Comparison of ENCODE assay signal across 14 cellular contexts in the genomic region with DNA sequence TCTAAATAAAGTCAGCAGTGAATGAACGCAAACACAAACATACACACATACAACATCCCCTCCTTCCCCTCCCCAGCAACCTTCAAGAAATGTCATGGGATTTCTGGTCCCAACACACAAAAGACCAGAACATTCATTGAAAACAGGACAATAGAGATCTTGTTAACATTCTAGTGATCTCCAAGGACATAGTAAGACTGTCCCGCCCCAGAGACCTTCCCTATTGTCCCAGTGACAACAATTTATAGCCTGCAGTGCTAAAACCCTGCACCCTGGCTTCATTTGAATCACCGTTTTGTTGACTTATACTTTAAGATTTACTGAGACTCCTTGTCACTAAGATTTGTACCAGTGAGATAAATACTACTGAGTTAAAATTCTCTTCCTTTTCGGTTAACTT.
DNase-seq lines count a peak whose midpoint lies in the region; ATAC-seq and TF ChIP-seq lines count a peak whose summit lies in the region.
"Had no signal": no experiment of that assay in that cellular context is flagged by ENCODE, and none has a peak within 500 bp of the region (broad histone marks: within the 10 kb centered on the region; RNA-seq: fewer than 3 reads in every experiment).

No MANE protein-coding gene starts in this region.

- H3K27me3 ChIP-seq in Caco-2 (replicated peaks; ENCODE audit: control insufficient read depth, insufficient read depth, low read length) (no peaks in the 10 kb centered on the region), HUES48 (ENCODE audit: control insufficient read depth, insufficient read depth, low read length) (no peaks in the 10 kb centered on the region), neural progenitor cell (no peaks in the 10 kb centered on the region)

- H3K9ac ChIP-seq in HUES48 (ENCODE audit: low read depth, low read length): no peak overlapping the region
- H3K9ac ChIP-seq in neural progenitor cell: no peak overlapping the region

- no peaks in the 10 kb centered on the region for H3K27me3 Mint-ChIP-seq in Caco-2 (ENCODE audit: insufficient read depth, unreplicated experiment)
- no peaks in the 10 kb centered on the region for H3K27me3 Mint-ChIP-seq in neural progenitor cell (ENCODE audit: insufficient read depth, low read depth)

- in situ Hi-C loops in ACHN (cut with HindIII; ENCODE audit: low pct_ligation_motif_present, low pct_unique_long_range_greater_than_20kb, low sequenced_read_pairs): no loop called here

- H4K20me1 ChIP-seq in neural progenitor cell (ENCODE audit: low read depth): no peaks in the 10 kb centered on the region

- TF ChIP-seq CTCF in Caco-2 (IDR thresholded peaks at IDR 0.05; ENCODE audit: insufficient read depth in 1 of 2, low read depth in 1 of 2, low read length in 1 of 2, severe bottlenecking in 1 of 2, unreplicated experiment in 1 of 2) (no peak), neural progenitor cell (IDR thresholded peaks at IDR 0.05) (no peak)

- intact Hi-C loops in Caco-2 (cut with micrococcal nuclease; ENCODE audit: unreplicated experiment): no loop called here

- H3K79me2 ChIP-seq in neural progenitor cell (ENCODE audit: low read depth): no peaks in the 10 kb centered on the region

- peaks cover 15% of the 10 kb centered on the region for H3K4me1 ChIP-seq in Caco-2
- H3K4me1 ChIP-seq in HUES48 (ENCODE audit: control insufficient read depth, insufficient read depth, low read length): peaks cover 6% of the 10 kb centered on the region; the same call in 1 of the 2 replicates
- H3K4me1 ChIP-seq in neural progenitor cell: peaks cover 25% of the 10 kb centered on the region
- H3K4me1 ChIP-seq: SJSA1 had no signal

- peaks cover 15% of the 10 kb centered on the region for H3K4me1 Mint-ChIP-seq in Caco-2 (ENCODE audit: low read depth, unreplicated experiment)
- peaks cover 30% of the 10 kb centered on the region for H3K4me1 Mint-ChIP-seq in neural progenitor cell

- peaks cover 7% of the 10 kb centered on the region for H3F3A ChIP-seq in neural progenitor cell (ENCODE audit: low read depth)

- DNase-seq in Caco-2 (peak; percentile 44 to 62), iPS-NIHi11 (ENCODE audit: low spot score) (peak; percentile 29), neural progenitor cell (ENCODE audit: low spot score) (peak; percentile 77), ACHN (no peak), iPS-NIHi7 (ENCODE audit: extremely low spot score) (no peak), left lobe of liver (ENCODE audit: low spot score) (no peak)
- DNase-seq: DMS153, EL, NCI-H1930, NCI-H2171 treated with DMSO at 0.1 percent for 48 hours, NCI-H510A had no signal

- H3K36me3 Mint-ChIP-seq in Caco-2 (ENCODE audit: insufficient read depth, unreplicated experiment) (no peaks in the 10 kb centered on the region), neural progenitor cell (no peaks in the 10 kb centered on the region)

- peak overlapping the region; percentile 71 for H3K4me2 ChIP-seq in neural progenitor cell

- POLR2A ChIA-PET in Caco-2 (lab: Charles Lee): no interaction called here

- ATAC-seq in left lobe of liver: no peak

- H3K4me3 ChIP-seq in Caco-2 (ENCODE audit: low read depth, low read length) (no peak overlapping the region), HUES48 (ENCODE audit: low read depth, low read length) (no peak overlapping the region), neural progenitor cell (peak overlapping the region; percentile 25)
- H3K4me3 ChIP-seq: SJSA1 had no signal

- H3K27ac ChIP-seq in HUES48 (ENCODE audit: low read depth, low read length) (peak overlapping the region; percentile 32), neural progenitor cell (no peak overlapping the region)
- H3K27ac ChIP-seq: C4-2B, SJSA1 had no signal

- H3K9me3 Mint-ChIP-seq in Caco-2 (ENCODE audit: unreplicated experiment) (no peaks in the 10 kb centered on the region), neural progenitor cell (no peaks in the 10 kb centered on the region)

- no TSS peak for BruUV-seq in Caco-2 (replicated peaks; lab: Mats Ljungman, UMichigan)

- H3K27ac Mint-ChIP-seq in Caco-2 (ENCODE audit: unreplicated experiment): no peak overlapping the region
- H3K27ac Mint-ChIP-seq in neural progenitor cell: no peak overlapping the region

- H3K9me3 ChIP-seq in Caco-2 (no peaks in the 10 kb centered on the region), HUES48 (ENCODE audit: control insufficient read depth, insufficient read depth, low read length) (no peaks in the 10 kb centered on the region), neural progenitor cell (ENCODE audit: low read depth) (no peaks in the 10 kb centered on the region)
- H3K9me3 ChIP-seq: SJSA1 had no signal

- no peaks in the 10 kb centered on the region for H3K36me3 ChIP-seq in Caco-2 (ENCODE audit: control insufficient read depth, insufficient read depth, low read length)
- no peaks in the 10 kb centered on the region for H3K36me3 ChIP-seq in HUES48 (ENCODE audit: control insufficient read depth, insufficient read depth, low read length)
- no peaks in the 10 kb centered on the region for H3K36me3 ChIP-seq in neural progenitor cell
- H3K36me3 ChIP-seq: SJSA1 had no signal

- H3K4me3 Mint-ChIP-seq in Caco-2 (ENCODE audit: unreplicated experiment): no peak overlapping the region
- peak overlapping the region; percentile 2 for H3K4me3 Mint-ChIP-seq in neural progenitor cell

- CTCF ChIA-PET in Caco-2 (lab: Charles Lee): no interaction called here

- H2AFZ ChIP-seq in neural progenitor cell (replicated peaks): no peak overlapping the region

Comparison
In these comparisons a context has a peak if more than half of its experiments do, and no peak if none do; other contexts are left out.
1. DNase-seq: peak in Caco-2 (2 of 2), iPS-NIHi11 (single experiment) and neural progenitor cell (single experiment); none in ACHN (single experiment), iPS-NIHi7 (single experiment) and left lobe of liver (single experiment).